ENCODE assay signal across 11 cellular contexts in the genomic region with DNA sequence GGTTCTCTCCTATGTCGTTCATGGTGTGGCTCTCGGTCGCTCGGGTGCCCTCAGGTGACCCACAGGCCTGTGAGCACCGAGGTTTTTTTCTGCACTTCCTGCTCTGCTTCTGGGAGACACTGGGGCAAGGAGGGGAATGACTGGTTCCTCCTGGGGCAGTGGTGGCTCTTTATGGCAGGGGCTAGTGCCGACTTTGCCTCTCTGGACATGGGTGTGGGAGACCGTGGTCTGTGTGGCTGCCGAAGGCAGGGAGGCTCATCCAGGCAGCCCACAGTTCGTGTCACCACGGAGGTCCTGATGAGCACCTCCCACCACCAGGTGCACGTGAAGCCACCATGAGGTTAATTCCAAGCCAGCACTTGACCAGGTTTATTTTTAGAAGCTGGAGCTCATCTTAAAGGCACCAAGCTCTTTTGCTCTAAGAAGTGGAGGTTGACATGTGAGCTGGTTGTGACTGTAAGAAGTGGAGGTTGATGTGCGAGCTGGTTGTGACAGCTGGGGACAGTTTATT. TPM values are rescaled to one million over a fixed set of nuclear protein-coding genes. Genes with fewer than 3 reads are reported as not detected.
DNase-seq lines count a peak whose midpoint lies in the region; ATAC-seq and TF ChIP-seq lines count a peak whose summit lies in the region.
"Had no signal": no experiment of that assay in that cellular context is flagged by ENCODE, and none has a peak within 500 bp of the region (broad histone marks: within the 10 kb centered on the region; RNA-seq: fewer than 3 reads in every experiment).

No MANE protein-coding gene starts in this region.

- intact Hi-C loops in Right ventricle myocardium inferior (cut with DNase I) = no loop called here

- H3K27ac ChIP-seq in right atrium auricular region = no peak overlapping the region
- H3K27ac ChIP-seq: epithelial cell of prostate had no signal

- ATAC-seq in Right ventricle myocardium inferior (peak; percentile 45), HG03280 (IDR thresholded peaks at IDR 0.05; ENCODE audit: unreplicated experiment) (no peak)
- no peak for ATAC-seq in central memory CD8-positive, alpha-beta T cell (replicated peaks; ENCODE audit: extremely low read depth, poor library complexity, severe bottlenecking)

- peak overlapping the region; percentile 71 for H3K4me3 Mint-ChIP-seq in central memory CD8-positive, alpha-beta T cell
- peak overlapping the region; percentile 25 for H3K4me3 Mint-ChIP-seq in stimulated activated naive CD8-positive, alpha-beta T cell treated with anti-CD3 and anti-CD28 coated beads, Interleukin-15, Interleukin-2, amounts not matched to agents 100 ng/mL and 50 ng/mL, for 24 hours

- no peaks in the 10 kb centered on the region for H3K9me3 ChIP-seq in right atrium auricular region

- H3K4me1 Mint-ChIP-seq in central memory CD8-positive, alpha-beta T cell = peaks cover 16% of the 10 kb centered on the region
- H3K4me1 Mint-ChIP-seq in stimulated activated naive CD8-positive, alpha-beta T cell treated with anti-CD3 and anti-CD28 coated beads, Interleukin-15, Interleukin-2, amounts not matched to agents 100 ng/mL and 50 ng/mL, for 24 hours (ENCODE audit: low read depth) = peaks cover 13% of the 10 kb centered on the region

- no peaks in the 10 kb centered on the region for H3K27me3 ChIP-seq in right atrium auricular region

- no peaks in the 10 kb centered on the region for H3K36me3 ChIP-seq in right atrium auricular region

- peak overlapping the region; percentile 98 for H3K27ac Mint-ChIP-seq in central memory CD8-positive, alpha-beta T cell (ENCODE audit: low read depth)
- peak overlapping the region; percentile 83 for H3K27ac Mint-ChIP-seq in stimulated activated naive CD8-positive, alpha-beta T cell treated with anti-CD3 and anti-CD28 coated beads, Interleukin-15, Interleukin-2, amounts not matched to agents 100 ng/mL and 50 ng/mL, for 24 hours

- H3K9me3 Mint-ChIP-seq in central memory CD8-positive, alpha-beta T cell = no peaks in the 10 kb centered on the region
- H3K9me3 Mint-ChIP-seq in stimulated activated naive CD8-positive, alpha-beta T cell treated with anti-CD3 and anti-CD28 coated beads, Interleukin-15, Interleukin-2, amounts not matched to agents 100 ng/mL and 50 ng/mL, for 24 hours = no peaks in the 10 kb centered on the region

- peaks cover 0 to 25% of the 10 kb centered on the region in 2 donors for H3K4me1 ChIP-seq in right atrium auricular region

- no peak for DNase-seq in Right ventricle myocardium inferior (ENCODE audit: missing footprints)
- DNase-seq in right atrium auricular region (ENCODE audit: low spot score) = no peak
- DNase-seq in NAMALWA (ENCODE audit: low spot score) = peak; percentile 76
- no peak for DNase-seq in central memory CD8-positive, alpha-beta T cell (ENCODE audit: low spot score in 2 of 2)
- DNase-seq in cerebellar nuclear complex (lab: John Stamatoyannopoulos, UW) = no peak
- DNase-seq in NCI-H82 (lab: John Stamatoyannopoulos, UW) = no peak
- DNase-seq: activated CD4-positive, alpha-beta T cell treated with anti-CD3 and anti-CD28 coated beads for 1 hour; NCI-H2029 had no signal

- peaks cover 22% of the 10 kb centered on the region for H3K36me3 Mint-ChIP-seq in central memory CD8-positive, alpha-beta T cell (ENCODE audit: insufficient read depth)
- H3K36me3 Mint-ChIP-seq in stimulated activated naive CD8-positive, alpha-beta T cell treated with anti-CD3 and anti-CD28 coated beads, Interleukin-15, Interleukin-2, amounts not matched to agents 100 ng/mL and 50 ng/mL, for 24 hours (ENCODE audit: low read depth) = no peaks in the 10 kb centered on the region

- H3K4me3 ChIP-seq in right atrium auricular region = no peak overlapping the region

- H3K27me3 Mint-ChIP-seq in central memory CD8-positive, alpha-beta T cell = peaks cover 8% of the 10 kb centered on the region
- no peaks in the 10 kb centered on the region for H3K27me3 Mint-ChIP-seq in stimulated activated naive CD8-positive, alpha-beta T cell treated with anti-CD3 and anti-CD28 coated beads, Interleukin-15, Interleukin-2, amounts not matched to agents 100 ng/mL and 50 ng/mL, for 24 hours

- no peak for TF ChIP-seq CTCF in right atrium auricular region (IDR thresholded peaks at IDR 0.05)

RNA-seq across cellular contexts. Expression of a gene that starts 24.7 kb away (rescaled TPM):
- total RNA-seq in Right ventricle myocardium inferior (24.9 TPM), right atrium auricular region (1 to 10 TPM; 3.4 to 4.1 TPM)
